Comparison of ENCODE assay signal across 16 cellular contexts in the genomic region with DNA sequence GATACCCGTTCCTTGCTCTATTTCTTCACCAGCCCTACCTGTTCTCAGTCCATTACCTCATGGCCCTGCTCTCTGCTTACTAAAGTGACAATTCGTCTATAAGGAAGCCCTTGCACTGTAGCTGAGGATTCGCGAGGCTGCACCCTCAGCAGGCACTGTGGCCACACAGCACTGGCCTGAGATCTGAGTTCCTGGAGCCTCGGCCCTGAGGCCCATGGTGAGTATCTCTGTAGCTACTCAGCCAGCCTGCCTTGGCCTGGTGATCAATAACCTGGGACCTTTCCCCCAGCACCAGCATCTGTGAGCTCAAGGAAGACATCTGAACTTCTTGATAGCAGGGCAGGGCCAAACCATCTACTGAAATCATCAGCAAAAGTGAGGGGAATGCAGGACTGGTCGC.
DNase-seq lines count a peak whose midpoint lies in the region; ATAC-seq, FAIRE-seq and TF ChIP-seq lines count a peak whose summit lies in the region.
"Had no signal": no experiment of that assay in that cellular context is flagged by ENCODE, and none has a peak within 500 bp of the region (broad histone marks: within the 10 kb centered on the region; RNA-seq: fewer than 3 reads in every experiment).

No MANE protein-coding gene starts in this region.

- H3K9me3 ChIP-seq in GM23248 (ENCODE audit: low read depth) (no peaks in the 10 kb centered on the region), K562 (replicated peaks; ENCODE audit: control insufficient read depth, insufficient read depth, low read depth, low read length) (no peaks in the 10 kb centered on the region), keratinocyte (ENCODE audit: control insufficient read depth, low read depth, low read length) (no peaks in the 10 kb centered on the region), smooth muscle cell (replicated peaks; ENCODE audit: low read depth) (no peaks in the 10 kb centered on the region)
- H3K9me3 ChIP-seq: mucosa of descending colon, pancreas had no signal

- peak overlapping the region; percentile 76 for H3K27ac ChIP-seq in GM23248
- H3K27ac ChIP-seq in K562 (ENCODE audit: extremely low read depth, low read depth, low read length): no peak overlapping the region
- no peak overlapping the region for H3K27ac ChIP-seq in keratinocyte (ENCODE audit: control insufficient read depth, insufficient read depth, low read length)
- H3K27ac ChIP-seq in smooth muscle cell (ENCODE audit: low read depth): no peak overlapping the region

- no peaks in the 10 kb centered on the region for H3K9me2 ChIP-seq in GM23248 (ENCODE audit: insufficient read depth)

- H3F3A ChIP-seq in GM23248 (ENCODE audit: insufficient read depth) (peaks cover 12% of the 10 kb centered on the region), smooth muscle cell (ENCODE audit: low read depth) (peaks cover 5% of the 10 kb centered on the region)

- no peak for TF ChIP-seq POLR2A in K562 (conservative IDR thresholded peaks at IDR 0.05)

- H3K79me2 ChIP-seq in GM23248 (ENCODE audit: insufficient read depth) (no peaks in the 10 kb centered on the region), K562 (ENCODE audit: control insufficient read depth, insufficient read depth, low read length) (no peaks in the 10 kb centered on the region), keratinocyte (ENCODE audit: control insufficient read depth, insufficient read depth, low read length) (no peaks in the 10 kb centered on the region), smooth muscle cell (ENCODE audit: low read depth) (no peaks in the 10 kb centered on the region)

- in situ Hi-C loops in GM23248 (cut with MboI) (no loop called here), K562 (cut with MboI) (no loop called here)

- CTCF ChIA-PET in K562 (lab: Yijun Ruan, JAX; ENCODE audit: low intra/inter-chr PET ratio): no interaction called here

- H3K9me1 ChIP-seq in K562 (ENCODE audit: control insufficient read depth, insufficient read depth, low read length) (no peaks in the 10 kb centered on the region), keratinocyte (ENCODE audit: control insufficient read depth, extremely low read depth, insufficient read depth, low read length) (no peaks in the 10 kb centered on the region)

- H3K27me3 ChIP-seq in GM23248 (replicated peaks; ENCODE audit: insufficient read depth) (no peaks in the 10 kb centered on the region), K562 (ENCODE audit: control insufficient read depth in 2 of 2, insufficient read depth in 2 of 2, low read length in 2 of 2) (peaks cover 0 to 10% of the 10 kb centered on the region in 2 experiments; a peak in 2 of 5 replicates), keratinocyte (ENCODE audit: control insufficient read depth, extremely low read depth, insufficient read depth, low read length) (peaks cover 15% of the 10 kb centered on the region), smooth muscle cell (ENCODE audit: low read depth) (no peaks in the 10 kb centered on the region)
- H3K27me3 ChIP-seq: pancreas had no signal

- DNase-seq in GM23248 (peak; percentile 30), K562 (ENCODE audit: extremely low read depth in 1 of 4, low spot score in 3 of 4) (no peak), keratinocyte (ENCODE audit: low read depth, low spot score) (no peak), smooth muscle cell (lab: John Stamatoyannopoulos, UW; ENCODE audit: unreplicated experiment) (no peak), NCI-H1930 (lab: John Stamatoyannopoulos, UW) (no peak), UCSD-AML1 (lab: John Stamatoyannopoulos, UW; ENCODE audit: unreplicated experiment) (no peak), NCI-H1092 (lab: John Stamatoyannopoulos, UW) (no peak)
- DNase-seq: Caco-2; islet precursor cell; mucosa of descending colon; NCI-H1436; NCI-H2227 treated with DMSO at 0.1 percent for 48 hours; stimulated activated naive CD4-positive, alpha-beta T cell treated with Interleukin-2 at 50 U/mL for 16 hours had no signal

- H3K4me2 ChIP-seq in GM23248 (ENCODE audit: unreplicated experiment): no peak overlapping the region
- no peak overlapping the region for H3K4me2 ChIP-seq in K562 (ENCODE audit: insufficient read depth, low read length)
- no peak overlapping the region for H3K4me2 ChIP-seq in keratinocyte (ENCODE audit: control insufficient read depth, extremely low read depth, insufficient read depth, low read depth, low read length)
- no peak overlapping the region for H3K4me2 ChIP-seq in smooth muscle cell

- 44 to 50% methylated on average over 6 of the region's 6 CpGs for WGBS in GM23248 (ENCODE audit: low coverage in 1 of 2, low lambda C conversion rate in 2 of 2, missing lambda C conversion rate in 2 of 2), 2 experiments
- WGBS in K562 (ENCODE audit: insufficient coverage, low coverage, missing lambda C conversion rate): 49% methylated on average over 6 of the region's 6 CpGs
- WGBS in smooth muscle cell (ENCODE audit: low lambda C conversion rate): 85% methylated on average over 6 of the region's 6 CpGs

- ATAC-seq in K562 (peak; percentile 36; the same call in 1 of the 3 replicates), GM19035 (IDR thresholded peaks at IDR 0.05; ENCODE audit: unreplicated experiment) (no peak)
- ATAC-seq: activated CD8-positive, alpha-beta T cell treated with anti-CD3 and anti-CD28 coated beads, Interleukin-2, amount 10 ng/mL, durations not matched to agents 7 days and 5 days had no signal

- H3K9ac ChIP-seq in GM23248: peak overlapping the region; percentile 64
- H3K9ac ChIP-seq in K562 (ENCODE audit: insufficient read depth in 1 of 2, low read depth in 2 of 2, low read length in 2 of 2): no peak overlapping the region
- no peak overlapping the region for H3K9ac ChIP-seq in keratinocyte (ENCODE audit: control insufficient read depth, extremely low read depth, insufficient read depth, low read length)
- no peak overlapping the region for H3K9ac ChIP-seq in smooth muscle cell (ENCODE audit: low read depth)

- H3K4me3 ChIP-seq in GM23248 (no peak overlapping the region), K562 (no peak overlapping the region), keratinocyte (ENCODE audit: control insufficient read depth in 2 of 3, extremely low read depth in 1 of 3, insufficient read depth in 2 of 3, low read depth in 1 of 3, low read length in 3 of 3) (no peak overlapping the region), smooth muscle cell (no peak overlapping the region)
- H3K4me3 ChIP-seq: mucosa of descending colon, pancreas had no signal

- POLR2A ChIA-PET in K562 (lab: Yijun Ruan, JAX): interaction anchor here (0.7 kb wide), 1 partner anchor 14 kb away, joined by 3 read pairs; no protein-coding TSS in a partner anchor

- dilution Hi-C loops in keratinocyte (cut with MboI; ENCODE audit: extremely low pct_ligation_motif_present, low sequenced_read_pairs): no loop called here

- TF ChIP-seq RAD21 in K562 (CRISPR knock-in tag; conservative IDR thresholded peaks at IDR 0.05 in 1 of 2, IDR thresholded peaks at IDR 0.05 in 1 of 2): no peak

- TF ChIP-seq CTCF in K562 (IDR thresholded peaks at IDR 0.05 in 2 of 3, conservative IDR thresholded peaks at IDR 0.05 in 1 of 3; ENCODE audit: insufficient read depth in 2 of 3, low read depth in 1 of 3, low read length in 3 of 3): no peak
- TF ChIP-seq CTCF in keratinocyte (optimal IDR thresholded peaks at IDR 0.05 in 1 of 3, IDR thresholded peaks at IDR 0.05 in 1 of 3, conservative IDR thresholded peaks at IDR 0.05 in 1 of 3; ENCODE audit: extremely low read depth in 1 of 3, insufficient read depth in 2 of 3, low read length in 3 of 3): no peak
- no peak for TF ChIP-seq CTCF in smooth muscle cell (IDR thresholded peaks at IDR 0.05; ENCODE audit: borderline replicate concordance, insufficient read depth, poor library complexity, severe bottlenecking)

- H2AFZ ChIP-seq in GM23248: peak overlapping the region; percentile 76
- no peak overlapping the region for H2AFZ ChIP-seq in K562 (ENCODE audit: low read depth, low read length)
- H2AFZ ChIP-seq in keratinocyte (ENCODE audit: control insufficient read depth, low read length): peak overlapping the region; percentile 85
- peak overlapping the region; percentile 14 for H2AFZ ChIP-seq in smooth muscle cell (ENCODE audit: low read depth)

- no peak for TF ChIP-seq EP300 in K562 (IDR thresholded peaks at IDR 0.05; ENCODE audit: low read length)

- no peaks in the 10 kb centered on the region for H3K36me3 ChIP-seq in GM23248 (ENCODE audit: low read depth)
- H3K36me3 ChIP-seq in K562 (ENCODE audit: control insufficient read depth, insufficient read depth, low read length): no peaks in the 10 kb centered on the region
- no peaks in the 10 kb centered on the region for H3K36me3 ChIP-seq in keratinocyte (ENCODE audit: control insufficient read depth in 2 of 2, extremely low read depth in 1 of 2, insufficient read depth in 2 of 2, low read length in 2 of 2)
- no peaks in the 10 kb centered on the region for H3K36me3 ChIP-seq in smooth muscle cell (ENCODE audit: low read depth)
- H3K36me3 ChIP-seq: pancreas had no signal

- intact Hi-C loops in K562 (cut with micrococcal nuclease): no loop called here

- FAIRE-seq in K562 (lab: Jason Lieb, UNC) (no peak), keratinocyte (lab: Jason Lieb, UNC) (no peak)
- FAIRE-seq: pancreas had no signal

- H4K20me1 ChIP-seq in GM23248 (ENCODE audit: insufficient read depth) (no peaks in the 10 kb centered on the region), K562 (replicated peaks; ENCODE audit: control insufficient read depth, insufficient read depth, low read length) (no peaks in the 10 kb centered on the region), keratinocyte (ENCODE audit: control insufficient read depth, extremely low read depth, insufficient read depth, low read length) (no peaks in the 10 kb centered on the region), smooth muscle cell (ENCODE audit: low read depth) (no peaks in the 10 kb centered on the region)

- H3K4me1 ChIP-seq in GM23248 (ENCODE audit: insufficient read depth) (peaks cover 41% of the 10 kb centered on the region), K562 (replicated peaks in 1 of 2; ENCODE audit: control insufficient read depth in 2 of 2, insufficient read depth in 2 of 2, low read length in 2 of 2) (no peaks in the 10 kb centered on the region; a peak in 1 of 5 replicates), keratinocyte (ENCODE audit: control insufficient read depth, extremely low read depth, insufficient read depth, low read length) (peaks cover 35% of the 10 kb centered on the region), smooth muscle cell (ENCODE audit: low read depth) (no peaks in the 10 kb centered on the region)
- H3K4me1 ChIP-seq: Caco-2, pancreas had no signal

- BruUV-seq in K562 (replicated peaks; lab: Mats Ljungman, UMichigan): no TSS peak

TF ChIP-seq in K562, 482 proteins besides CTCF, POLR2A, EP300 and RAD21 (continues in another document):
- no peak for TF ChIP-seq FIP1L1 (IDR thresholded peaks at IDR 0.05; ENCODE audit: low read depth, low read length, poor library complexity, severe bottlenecking)
